ENCODE assay signal across 8 cellular contexts in the genomic region with DNA sequence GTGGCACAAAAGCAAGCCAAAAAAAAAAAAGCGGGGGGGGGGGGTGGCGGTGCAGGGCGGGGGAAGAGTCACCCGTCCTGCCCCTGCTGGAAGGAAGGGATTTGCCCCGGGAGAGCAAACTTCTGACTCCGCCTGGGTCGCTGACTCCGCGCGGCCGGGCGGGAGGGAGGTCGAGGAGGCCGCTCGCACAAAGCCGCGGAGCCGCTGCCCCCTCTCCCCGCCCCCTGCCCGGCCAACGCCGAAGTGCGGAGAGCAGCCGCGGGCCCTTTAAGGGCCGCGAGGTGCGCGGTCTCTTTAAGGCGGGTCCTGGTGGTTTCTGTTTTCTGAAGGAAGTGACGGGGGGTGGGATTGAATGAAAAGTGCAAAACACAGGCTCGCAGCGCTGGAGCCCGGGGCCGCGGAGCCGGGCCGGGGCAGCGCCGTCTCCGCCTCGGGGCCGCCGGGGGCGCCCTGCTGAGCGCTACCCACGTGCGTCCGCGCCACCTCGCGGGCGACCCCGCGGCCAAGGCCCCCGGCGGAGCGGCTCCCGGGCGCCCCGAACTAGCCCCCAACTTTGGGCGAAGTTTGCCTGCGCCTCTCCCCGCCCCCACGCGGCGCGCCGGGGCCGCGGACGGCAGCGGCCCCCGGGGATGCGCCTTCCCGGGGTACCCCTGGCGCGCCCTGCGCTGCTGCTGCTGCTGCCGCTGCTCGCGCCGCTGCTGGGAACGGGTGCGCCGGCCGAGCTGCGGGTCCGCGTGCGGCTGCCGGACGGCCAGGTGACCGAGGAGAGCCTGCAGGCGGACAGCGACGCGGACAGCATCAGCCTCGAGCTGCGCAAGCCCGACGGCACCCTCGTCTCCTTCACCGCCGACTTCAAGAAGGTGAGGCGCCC. TPM values are rescaled to one million over a fixed set of nuclear protein-coding genes. Genes with fewer than 3 reads are reported as not detected.
DNase-seq lines count a peak whose midpoint lies in the region; ATAC-seq and TF ChIP-seq lines count a peak whose summit lies in the region.

OAF (plus strand) TSS at position 382 of the 871 bp plus-strand sequence; CDS start at position 630, 248 bp downstream.

- peak within 1 kb of the TSS; percentile 78 for H3K27ac Mint-ChIP-seq in T-helper 2 cell treated with Interferon-gamma antibody and Interleukin-4, amounts not matched to agents 5 μg/mL and 100 μg/mL, for 36 hours

- DNase-seq in Caki2 (ENCODE audit: low read depth) (peak; percentile 76), astrocyte of the spinal cord (ENCODE audit: low read depth, low spot score) (peak; percentile 89), hippocampal formation (lab: John Stamatoyannopoulos, UW) (peak; percentile 59 to 62), retinal pigment epithelial cell (ENCODE audit: low read depth) (peak; percentile 43)
- peak; percentile 65 for DNase-seq in T-helper 2 cell treated with Interferon-gamma antibody and Interleukin-4, amounts not matched to agents 5 μg/mL and 100 μg/mL, for 36 hours (ENCODE audit: low spot score)

- no peaks in the 10 kb centered on the region for H3K9me3 Mint-ChIP-seq in T-helper 2 cell treated with Interferon-gamma antibody and Interleukin-4, amounts not matched to agents 5 μg/mL and 100 μg/mL, for 36 hours

- H3K4me1 Mint-ChIP-seq in T-helper 2 cell treated with Interferon-gamma antibody and Interleukin-4, amounts not matched to agents 5 μg/mL and 100 μg/mL, for 36 hours (ENCODE audit: low read depth): peaks cover 12% of the 10 kb centered on the region

- TF ChIP-seq CTCF in astrocyte of the spinal cord (IDR thresholded peaks at IDR 0.05; ENCODE audit: low read depth, low read length): peak; percentile 3
- no peak for TF ChIP-seq CTCF in retinal pigment epithelial cell (conservative IDR thresholded peaks at IDR 0.05; ENCODE audit: low read depth, low read length)

- ATAC-seq in GM21447 (IDR thresholded peaks at IDR 0.05; ENCODE audit: unreplicated experiment): peak; percentile 76
- ATAC-seq in HG03025 (IDR thresholded peaks at IDR 0.05; ENCODE audit: low FRiP score, unreplicated experiment): no peak

- TF ChIP-seq RAD21 in Ishikawa (IDR thresholded peaks at IDR 0.05; ENCODE audit: low read depth): no peak

- H3K4me3 ChIP-seq in astrocyte of the spinal cord (ENCODE audit: low read depth, low read length): peak within 1 kb of the TSS; percentile 63
- H3K4me3 ChIP-seq in retinal pigment epithelial cell (ENCODE audit: low read length): peak within 1 kb of the TSS; percentile 60

- in situ Hi-C loops in Caki2 (cut with HindIII; ENCODE audit: low pct_unique_long_range_greater_than_20kb, low sequenced_read_pairs): no loop called here
- in situ Hi-C loops in astrocyte of the spinal cord (cut with HindIII; ENCODE audit: low sequenced_read_pairs): no loop called here

- H3K4me3 Mint-ChIP-seq in T-helper 2 cell treated with Interferon-gamma antibody and Interleukin-4, amounts not matched to agents 5 μg/mL and 100 μg/mL, for 36 hours: peak within 1 kb of the TSS; percentile 94

- H3K36me3 Mint-ChIP-seq in T-helper 2 cell treated with Interferon-gamma antibody and Interleukin-4, amounts not matched to agents 5 μg/mL and 100 μg/mL, for 36 hours (ENCODE audit: low read depth): no peaks in the 10 kb centered on the region

- H3K27me3 Mint-ChIP-seq in T-helper 2 cell treated with Interferon-gamma antibody and Interleukin-4, amounts not matched to agents 5 μg/mL and 100 μg/mL, for 36 hours (ENCODE audit: low read depth): peaks cover 67% of the 10 kb centered on the region

- TF ChIP-seq EP300 in Ishikawa (IDR thresholded peaks at IDR 0.05; ENCODE audit: borderline replicate concordance): no peak

TF ChIP-seq in Ishikawa, 13 proteins besides CTCF, POLR2A, EP300 and RAD21:
- TF ChIP-seq MAX (IDR thresholded peaks at IDR 0.05) (peak; percentile 89), CEBPB (IDR thresholded peaks at IDR 0.05) (no peak)

RNA-seq across cellular contexts. Expression of gene OAF, which starts in this region (rescaled TPM):
- 20.4 and 31.0 TPM in 2 replicates for total RNA-seq in Caki2 (2014; rRNA removed; shearing (Covaris generic); ENCODE audit: low replicate concordance)
